19 cellular contexts compared by ENCODE assay signal in the genomic region with DNA sequence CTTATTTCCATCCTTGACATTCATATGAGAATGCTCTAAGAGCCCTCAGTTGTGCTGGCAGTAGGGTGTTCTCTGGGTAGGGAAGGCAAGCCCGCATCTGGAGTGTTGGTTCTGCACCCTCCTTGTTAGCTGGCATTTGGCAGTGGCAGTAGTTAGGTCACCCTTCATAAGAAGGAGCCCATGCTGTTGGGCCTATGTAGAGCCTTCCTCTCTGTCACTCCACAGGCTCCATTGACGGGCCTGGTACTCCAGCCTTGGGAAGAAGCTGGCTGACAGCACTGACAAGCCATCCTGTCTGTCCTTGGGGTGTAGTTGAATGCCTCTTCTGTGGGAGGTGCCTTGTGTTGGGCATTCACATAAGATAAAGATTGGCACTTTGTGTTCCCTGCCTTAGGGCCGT.
"Had no signal": no experiment of that assay in that cellular context is flagged by ENCODE, and none has a peak within 500 bp of the region (broad histone marks: within the 10 kb centered on the region; RNA-seq: fewer than 3 reads in every experiment).

No MANE protein-coding gene starts in this region.

- H3K9ac ChIP-seq: neural progenitor cell had no signal

- H3K27ac ChIP-seq: breast epithelium, esophagus muscularis mucosa, foreskin keratinocyte, neural progenitor cell, right lobe of liver had no signal

- H3K4me1 ChIP-seq: breast epithelium, foreskin keratinocyte, right lobe of liver had no signal

- H3K4me3 ChIP-seq: breast epithelium, esophagus muscularis mucosa, neural progenitor cell, right lobe of liver had no signal

- H2AFZ ChIP-seq: neural progenitor cell had no signal

- H3K36me3 ChIP-seq: breast epithelium, neural progenitor cell, right lobe of liver had no signal

- ATAC-seq: activated naive CD8-positive, alpha-beta T cell treated with anti-CD3 and anti-CD28 coated beads, Interleukin-2, amount 50 U/mL, for 24 hours; foreskin keratinocyte; naive thymus-derived CD8-positive, alpha-beta T cell; T-helper 17 cell had no signal

- FAIRE-seq: colon, islet of Langerhans had no signal

- H3K4me2 ChIP-seq: neural progenitor cell had no signal

- H3K9me3 ChIP-seq: breast epithelium, esophagus muscularis mucosa, right lobe of liver had no signal

- DNase-seq: activated CD4-positive, alpha-beta memory T cell treated with anti-CD3 and anti-CD28 coated beads, Interleukin-2, amount 10 ng/mL, durations not matched to agents 7 days and 5 days; activated CD4-positive, alpha-beta T cell treated with anti-CD3 and anti-CD28 coated beads for 1 hour; activated CD4-positive, alpha-beta T cell treated with anti-CD3 and anti-CD28 coated beads, Interleukin-2, amount 10 ng/mL, durations not matched to agents 7 days and 5 days; activated naive CD8-positive, alpha-beta T cell treated with anti-CD3 and anti-CD28 coated beads, Interleukin-2, amount 50 U/mL, for 24 hours; amygdala; dermis blood vessel endothelial cell; effector CD4-positive, alpha-beta T cell; foreskin keratinocyte; naive thymus-derived CD8-positive, alpha-beta T cell; right lobe of liver; stimulated activated CD4-positive, alpha-beta T cell treated with anti-CD3 and anti-CD28 coated beads, Interleukin-2, amount 100 ng/mL, for 48 hours; stimulated activated naive CD4-positive, alpha-beta T cell treated with Interleukin-2 at 50 U/mL for 16 hours; T-helper 17 cell; T1000 had no signal

- H3K27me3 ChIP-seq: breast epithelium, esophagus muscularis mucosa, foreskin keratinocyte, neural progenitor cell, right lobe of liver had no signal
